ENCODE assay signal across 1 cellular context in genomic region chr3:159886530-159886929, GRCh38. TPM values are rescaled to one million over a fixed set of nuclear protein-coding genes. Genes with fewer than 3 reads are reported as not detected.
"Had no signal": no experiment of that assay in that cellular context is flagged by ENCODE, and none has a peak within 500 bp of the region (broad histone marks: within the 10 kb centered on the region; RNA-seq: fewer than 3 reads in every experiment).

No MANE protein-coding gene starts in this region.

RNA-seq across cellular contexts. Expression of gene SCHIP1, which starts 46.9 kb away (rescaled TPM):
- total RNA-seq: K562 had no signal
- polyA plus RNA-seq: K562 had no signal
